Comparison of ENCODE assay signal across 18 cellular contexts in the genomic region with DNA sequence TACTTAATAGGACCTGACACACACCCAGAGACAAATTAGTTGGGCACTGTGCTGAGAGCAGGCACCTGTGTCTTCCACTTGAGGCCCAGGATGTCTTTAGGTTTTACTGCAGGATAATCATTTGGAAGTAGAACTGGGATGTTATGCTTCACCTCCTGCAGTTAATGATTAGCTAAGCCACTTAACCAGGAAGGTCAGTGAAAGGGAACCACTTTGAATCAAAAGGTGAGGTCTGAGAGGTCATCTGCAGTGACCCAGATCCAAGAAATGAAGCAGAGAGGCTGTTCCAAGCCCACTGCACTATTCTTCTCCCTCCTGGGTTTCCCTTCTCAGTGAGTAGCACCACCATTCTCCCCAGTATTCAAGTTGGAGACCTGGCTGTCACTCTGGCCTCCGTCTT.
DNase-seq lines count a peak whose midpoint lies in the region; FAIRE-seq and TF ChIP-seq lines count a peak whose summit lies in the region.
"Had no signal": no experiment of that assay in that cellular context is flagged by ENCODE, and none has a peak within 500 bp of the region (broad histone marks: within the 10 kb centered on the region; RNA-seq: fewer than 3 reads in every experiment).

No MANE protein-coding gene starts in this region.

- H3K36me3 Mint-ChIP-seq in activated CD4-positive, alpha-beta T cell treated with anti-CD3 and anti-CD28 coated beads, Interleukin-2, amount 10 ng/mL, durations not matched to agents 24 days and 14 days (ENCODE audit: low read depth), result no peaks in the 10 kb centered on the region
- peaks cover 3% of the 10 kb centered on the region for H3K36me3 Mint-ChIP-seq in activated CD4-positive, alpha-beta memory T cell treated with anti-CD3 and anti-CD28 coated beads for 36 hours
- H3K36me3 Mint-ChIP-seq: CD4-positive, alpha-beta memory T cell had no signal

- peaks cover 9% of the 10 kb centered on the region for H3K9me3 Mint-ChIP-seq in activated CD4-positive, alpha-beta T cell treated with anti-CD3 and anti-CD28 coated beads, Interleukin-2, amount 10 ng/mL, durations not matched to agents 24 days and 14 days
- peaks cover 11% of the 10 kb centered on the region for H3K9me3 Mint-ChIP-seq in activated CD4-positive, alpha-beta memory T cell treated with anti-CD3 and anti-CD28 coated beads for 36 hours

- no peak for FAIRE-seq in small intestine (lab: Jason Lieb, UNC)
- FAIRE-seq: GM12892, K562 had no signal

- peaks cover 6% of the 10 kb centered on the region for H3K4me1 Mint-ChIP-seq in activated CD4-positive, alpha-beta T cell treated with anti-CD3 and anti-CD28 coated beads, Interleukin-2, amount 10 ng/mL, durations not matched to agents 24 days and 14 days
- H3K4me1 Mint-ChIP-seq in activated CD4-positive, alpha-beta memory T cell treated with anti-CD3 and anti-CD28 coated beads for 36 hours (ENCODE audit: low read depth), result no peaks in the 10 kb centered on the region

- intact Hi-C loops in activated CD4-positive, alpha-beta T cell treated with anti-CD3 and anti-CD28 coated beads, Interleukin-2, amount 10 ng/mL, durations not matched to agents 24 days and 14 days (cut with micrococcal nuclease), result no loop called here
- intact Hi-C loops in activated CD4-positive, alpha-beta memory T cell treated with anti-CD3 and anti-CD28 coated beads for 36 hours (cut with micrococcal nuclease), result no loop called here

- no peaks in the 10 kb centered on the region for H3K9me3 ChIP-seq in liver (ENCODE audit: control insufficient read depth in 4 of 4, low read length in 3 of 4)
- H3K9me3 ChIP-seq in small intestine (ENCODE audit: control insufficient read depth, low read depth), result no peaks in the 10 kb centered on the region
- H3K9me3 ChIP-seq: HAP-1 had no signal

- H3K4me1 ChIP-seq in liver (ENCODE audit: control insufficient read depth in 4 of 4, insufficient read depth in 4 of 4, low read length in 3 of 4) (peaks cover 11 to 48% (median 42%) of the 10 kb centered on the region in 4 donors), small intestine (ENCODE audit: control insufficient read depth in 2 of 2, insufficient read depth in 1 of 2, low read depth in 1 of 2, low read length in 1 of 2) (peaks cover 0 to 2% of the 10 kb centered on the region in 2 donors)
- H3K4me1 ChIP-seq: HAP-1 had no signal

- H3K27me3 ChIP-seq in liver (ENCODE audit: control insufficient read depth in 4 of 4, insufficient read depth in 4 of 4, low read length in 3 of 4) (no peaks in the 10 kb centered on the region), small intestine (ENCODE audit: control insufficient read depth in 2 of 2, insufficient read depth in 2 of 2, low read length in 2 of 2) (no peaks in the 10 kb centered on the region)

- no peak overlapping the region for H3K4me3 ChIP-seq in liver (ENCODE audit: low read depth in 1 of 3, low read length in 3 of 3)
- H3K4me3 ChIP-seq in small intestine (ENCODE audit: low read depth in 1 of 2, low read length in 2 of 2), result no peak overlapping the region
- H3K4me3 ChIP-seq: HAP-1, K562 had no signal

- 68% methylated on average over 1 of the region's 1 CpG for WGBS in liver
- WGBS in small intestine, 3 donors, result 50 to 73% (median 71%) methylated on average over 1 of the region's 1 CpG

- no peaks in the 10 kb centered on the region for H3K27me3 Mint-ChIP-seq in activated CD4-positive, alpha-beta T cell treated with anti-CD3 and anti-CD28 coated beads, Interleukin-2, amount 10 ng/mL, durations not matched to agents 24 days and 14 days
- no peaks in the 10 kb centered on the region for H3K27me3 Mint-ChIP-seq in activated CD4-positive, alpha-beta memory T cell treated with anti-CD3 and anti-CD28 coated beads for 36 hours
- H3K27me3 Mint-ChIP-seq: B cell had no signal

- peak in 1 of 2 donors; percentile 48 for TF ChIP-seq RAD21 in liver (IDR thresholded peaks at IDR 0.05)

- CTCF ChIA-PET in activated CD4-positive, alpha-beta memory T cell treated with anti-CD3 and anti-CD28 coated beads for 36 hours (lab: Charles Lee), result no interaction called here

- DNase-seq in HuH-7 (ENCODE audit: low spot score), result peak; percentile 23
- DNase-seq in glomerular visceral epithelial cell (ENCODE audit: extremely low spot score), result peak; percentile 84
- peak; percentile 63 for DNase-seq in small intestine
- DNase-seq in SIG-M5 treated with dmso at 0.1 percent for 504 hours (lab: John Stamatoyannopoulos, UW; ENCODE audit: unreplicated experiment), result no peak
- DNase-seq in activated CD4-positive, alpha-beta T cell treated with anti-CD3 and anti-CD28 coated beads, Interleukin-2, amount 10 ng/mL, durations not matched to agents 24 days and 14 days, result no peak
- DNase-seq in activated CD4-positive, alpha-beta memory T cell treated with anti-CD3 and anti-CD28 coated beads for 36 hours, result no peak
- DNase-seq: CD4-positive, alpha-beta memory T cell; MV-4-11; NCI-H1436; NCI-H2029 treated with DMSO at 0.1 percent for 48 hours; NCI-H774; PC-3; SW 1271 had no signal

- peak overlapping the region; percentile 82 to 91 for H3K27ac ChIP-seq in liver (ENCODE audit: low read depth in 1 of 2, low read length in 2 of 2)
- H3K27ac ChIP-seq in small intestine (ENCODE audit: low read depth in 1 of 2, low read length in 1 of 2), result peak overlapping the region in 1 of 2 donors; percentile 1

- H3K4me3 Mint-ChIP-seq in activated CD4-positive, alpha-beta T cell treated with anti-CD3 and anti-CD28 coated beads, Interleukin-2, amount 10 ng/mL, durations not matched to agents 24 days and 14 days, result no peak overlapping the region
- no peak overlapping the region for H3K4me3 Mint-ChIP-seq in activated CD4-positive, alpha-beta memory T cell treated with anti-CD3 and anti-CD28 coated beads for 36 hours
- H3K4me3 Mint-ChIP-seq: B cell; CD4-positive, alpha-beta memory T cell had no signal

- H3K27ac Mint-ChIP-seq in activated CD4-positive, alpha-beta T cell treated with anti-CD3 and anti-CD28 coated beads, Interleukin-2, amount 10 ng/mL, durations not matched to agents 24 days and 14 days, result no peak overlapping the region
- no peak overlapping the region for H3K27ac Mint-ChIP-seq in activated CD4-positive, alpha-beta memory T cell treated with anti-CD3 and anti-CD28 coated beads for 36 hours
- H3K27ac Mint-ChIP-seq: B cell; CD4-positive, alpha-beta memory T cell had no signal

- H3K9ac ChIP-seq in liver (ENCODE audit: low read depth in 1 of 2, low read length in 2 of 2), result no peak overlapping the region

- POLR2A ChIA-PET in activated CD4-positive, alpha-beta memory T cell treated with anti-CD3 and anti-CD28 coated beads for 36 hours (lab: Charles Lee), result no interaction called here

- TF ChIP-seq CTCF in liver (IDR thresholded peaks at IDR 0.05; ENCODE audit: low read depth, low read length, missing input control), result no peak

- no peaks in the 10 kb centered on the region for H3K36me3 ChIP-seq in liver (ENCODE audit: control insufficient read depth in 4 of 4, insufficient read depth in 3 of 4, low read depth in 1 of 4, low read length in 3 of 4)
- no peaks in the 10 kb centered on the region for H3K36me3 ChIP-seq in small intestine (ENCODE audit: control insufficient read depth in 2 of 2, insufficient read depth in 2 of 2, low read length in 2 of 2)
- H3K36me3 ChIP-seq: HAP-1 had no signal

TF ChIP-seq in liver, 16 proteins besides CTCF, POLR2A, EP300 and RAD21 (continues in another document):
- TF ChIP-seq, protein P1, sequence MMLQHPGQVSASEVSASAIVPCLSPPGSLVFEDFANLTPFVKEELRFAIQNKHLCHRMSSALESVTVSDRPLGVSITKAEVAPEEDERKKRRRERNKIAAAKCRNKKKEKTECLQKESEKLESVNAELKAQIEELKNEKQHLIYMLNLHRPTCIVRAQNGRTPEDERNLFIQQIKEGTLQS (IDR thresholded peaks at IDR 0.05), result no peak
- TF ChIP-seq SP1 (IDR thresholded peaks at IDR 0.05), result peak; percentile 90
- no peak for TF ChIP-seq FOXA1 (IDR thresholded peaks at IDR 0.05)
- peak; percentile 44 for TF ChIP-seq FOXA2 (IDR thresholded peaks at IDR 0.05)
- TF ChIP-seq, protein P2, sequence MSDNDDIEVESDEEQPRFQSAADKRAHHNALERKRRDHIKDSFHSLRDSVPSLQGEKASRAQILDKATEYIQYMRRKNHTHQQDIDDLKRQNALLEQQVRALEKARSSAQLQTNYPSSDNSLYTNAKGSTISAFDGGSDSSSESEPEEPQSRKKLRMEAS (IDR thresholded peaks at IDR 0.05), result no peak
- peak; percentile 69 to 77 for TF ChIP-seq HNF4A (conservative IDR thresholded peaks at IDR 0.05)
- peak; percentile 88 to 89 for TF ChIP-seq RXRA (IDR thresholded peaks at IDR 0.05)
- no peak for TF ChIP-seq HNF4G (IDR thresholded peaks at IDR 0.05)
- TF ChIP-seq EGR1 (IDR thresholded peaks at IDR 0.05; ENCODE audit: low read depth in 2 of 2), result no peak
- no peak for TF ChIP-seq TAF1 (conservative IDR thresholded peaks at IDR 0.05)
- TF ChIP-seq, protein P3, sequence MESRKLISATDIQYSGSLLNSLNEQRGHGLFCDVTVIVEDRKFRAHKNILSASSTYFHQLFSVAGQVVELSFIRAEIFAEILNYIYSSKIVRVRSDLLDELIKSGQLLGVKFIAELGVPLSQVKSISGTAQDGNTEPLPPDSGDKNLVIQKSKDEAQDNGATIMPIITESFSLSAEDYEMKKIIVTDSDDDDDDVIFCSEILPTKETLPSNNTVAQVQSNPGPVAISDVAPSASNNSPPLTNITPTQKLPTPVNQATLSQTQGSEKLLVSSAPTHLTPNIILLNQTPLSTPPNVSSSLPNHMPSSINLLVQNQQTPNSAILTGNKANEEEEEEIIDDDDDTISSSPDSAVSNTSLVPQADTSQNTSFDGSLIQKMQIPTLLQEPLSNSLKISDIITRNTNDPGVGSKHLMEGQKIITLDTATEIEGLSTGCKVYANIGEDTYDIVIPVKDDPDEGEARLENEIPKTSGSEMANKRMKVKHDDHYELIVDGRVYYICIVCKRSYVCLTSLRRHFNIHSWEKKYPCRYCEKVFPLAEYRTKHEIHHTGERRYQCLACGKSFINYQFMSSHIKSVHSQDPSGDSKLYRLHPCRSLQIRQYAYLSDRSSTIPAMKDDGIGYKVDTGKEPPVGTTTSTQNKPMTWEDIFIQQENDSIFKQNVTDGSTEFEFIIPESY (IDR thresholded peaks at IDR 0.05), result no peak
- peak in 1 of 2 donors; percentile 53 for TF ChIP-seq JUND (IDR thresholded peaks at IDR 0.05)
- TF ChIP-seq YY1 (IDR thresholded peaks at IDR 0.05), result peak; percentile 58

Comparison
In these comparisons a context has a peak if more than half of its experiments do, and no peak if none do; other contexts are left out.
1. DNase-seq: peak in HuH-7 (single experiment), glomerular visceral epithelial cell (single experiment) and small intestine (single experiment); none in SIG-M5 treated with dmso at 0.1 percent for 504 hours (single experiment), activated CD4-positive, alpha-beta T cell treated with anti-CD3 and anti-CD28 coated beads, Interleukin-2, amount 10 ng/mL, durations not matched to agents 24 days and 14 days (single experiment) and activated CD4-positive, alpha-beta memory T cell treated with anti-CD3 and anti-CD28 coated beads for 36 hours (single experiment).